Comparison of ENCODE assay signal across 1 cellular context in the genomic region with DNA sequence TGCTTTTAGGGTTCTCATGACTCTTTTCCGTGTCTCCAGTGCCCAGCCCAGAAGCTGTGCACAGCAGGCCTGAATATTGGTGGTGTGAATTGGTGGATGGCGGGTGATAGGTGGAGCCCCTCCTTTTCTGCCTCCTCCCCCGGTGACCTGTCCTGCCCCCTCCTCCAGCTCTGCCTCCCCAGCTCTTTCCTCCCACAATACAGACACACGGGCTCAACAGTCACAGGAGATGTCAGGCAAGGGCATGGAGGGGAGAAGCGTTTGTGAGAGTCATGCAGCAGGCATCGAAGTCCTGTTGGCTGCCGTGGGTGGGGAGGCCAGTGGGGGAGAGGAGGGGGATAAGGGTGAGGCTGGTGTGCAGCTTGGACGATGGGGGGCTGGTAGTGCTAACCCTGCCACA.
TF ChIP-seq lines count a peak whose summit lies in the region.

No MANE protein-coding gene starts in this region.

TF ChIP-seq in SK-N-SH treated with all-trans-retinoic acid at 6 μM for 48 hours, 23 proteins besides CTCF, POLR2A, EP300 and RAD21 (continued from another document):
- TF ChIP-seq ZC3H10 (CRISPR knock-in tag; IDR thresholded peaks at IDR 0.05) (no peak), ARNTL (CRISPR knock-in tag; IDR thresholded peaks at IDR 0.05; ENCODE audit: borderline replicate concordance, low read depth) (no peak), ISL1 (CRISPR knock-in tag; IDR thresholded peaks at IDR 0.05) (no peak), ZFP30 (CRISPR knock-in tag; IDR thresholded peaks at IDR 0.05) (no peak), TCF4 (CRISPR knock-in tag; IDR thresholded peaks at IDR 0.05; ENCODE audit: borderline replicate concordance) (no peak), OSR1 (CRISPR knock-in tag; IDR thresholded peaks at IDR 0.05) (no peak), GLIS3 (CRISPR knock-in tag; IDR thresholded peaks at IDR 0.05) (no peak), RARB (CRISPR knock-in tag; IDR thresholded peaks at IDR 0.05) (no peak)
- TF ChIP-seq, protein P1, sequence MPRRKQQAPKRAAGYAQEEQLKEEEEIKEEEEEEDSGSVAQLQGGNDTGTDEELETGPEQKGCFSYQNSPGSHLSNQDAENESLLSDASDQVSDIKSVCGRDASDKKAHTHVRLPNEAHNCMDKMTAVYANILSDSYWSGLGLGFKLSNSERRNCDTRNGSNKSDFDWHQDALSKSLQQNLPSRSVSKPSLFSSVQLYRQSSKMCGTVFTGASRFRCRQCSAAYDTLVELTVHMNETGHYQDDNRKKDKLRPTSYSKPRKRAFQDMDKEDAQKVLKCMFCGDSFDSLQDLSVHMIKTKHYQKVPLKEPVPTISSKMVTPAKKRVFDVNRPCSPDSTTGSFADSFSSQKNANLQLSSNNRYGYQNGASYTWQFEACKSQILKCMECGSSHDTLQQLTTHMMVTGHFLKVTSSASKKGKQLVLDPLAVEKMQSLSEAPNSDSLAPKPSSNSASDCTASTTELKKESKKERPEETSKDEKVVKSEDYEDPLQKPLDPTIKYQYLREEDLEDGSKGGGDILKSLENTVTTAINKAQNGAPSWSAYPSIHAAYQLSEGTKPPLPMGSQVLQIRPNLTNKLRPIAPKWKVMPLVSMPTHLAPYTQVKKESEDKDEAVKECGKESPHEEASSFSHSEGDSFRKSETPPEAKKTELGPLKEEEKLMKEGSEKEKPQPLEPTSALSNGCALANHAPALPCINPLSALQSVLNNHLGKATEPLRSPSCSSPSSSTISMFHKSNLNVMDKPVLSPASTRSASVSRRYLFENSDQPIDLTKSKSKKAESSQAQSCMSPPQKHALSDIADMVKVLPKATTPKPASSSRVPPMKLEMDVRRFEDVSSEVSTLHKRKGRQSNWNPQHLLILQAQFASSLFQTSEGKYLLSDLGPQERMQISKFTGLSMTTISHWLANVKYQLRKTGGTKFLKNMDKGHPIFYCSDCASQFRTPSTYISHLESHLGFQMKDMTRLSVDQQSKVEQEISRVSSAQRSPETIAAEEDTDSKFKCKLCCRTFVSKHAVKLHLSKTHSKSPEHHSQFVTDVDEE (CRISPR knock-in tag; IDR thresholded peaks at IDR 0.05), result no peak
- TF ChIP-seq, protein P2, sequence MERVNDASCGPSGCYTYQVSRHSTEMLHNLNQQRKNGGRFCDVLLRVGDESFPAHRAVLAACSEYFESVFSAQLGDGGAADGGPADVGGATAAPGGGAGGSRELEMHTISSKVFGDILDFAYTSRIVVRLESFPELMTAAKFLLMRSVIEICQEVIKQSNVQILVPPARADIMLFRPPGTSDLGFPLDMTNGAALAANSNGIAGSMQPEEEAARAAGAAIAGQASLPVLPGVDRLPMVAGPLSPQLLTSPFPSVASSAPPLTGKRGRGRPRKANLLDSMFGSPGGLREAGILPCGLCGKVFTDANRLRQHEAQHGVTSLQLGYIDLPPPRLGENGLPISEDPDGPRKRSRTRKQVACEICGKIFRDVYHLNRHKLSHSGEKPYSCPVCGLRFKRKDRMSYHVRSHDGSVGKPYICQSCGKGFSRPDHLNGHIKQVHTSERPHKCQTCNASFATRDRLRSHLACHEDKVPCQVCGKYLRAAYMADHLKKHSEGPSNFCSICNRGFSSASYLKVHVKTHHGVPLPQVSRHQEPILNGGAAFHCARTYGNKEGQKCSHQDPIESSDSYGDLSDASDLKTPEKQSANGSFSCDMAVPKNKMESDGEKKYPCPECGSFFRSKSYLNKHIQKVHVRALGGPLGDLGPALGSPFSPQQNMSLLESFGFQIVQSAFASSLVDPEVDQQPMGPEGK (CRISPR knock-in tag; IDR thresholded peaks at IDR 0.05; ENCODE audit: borderline replicate concordance), result no peak
- TF ChIP-seq, protein P3, sequence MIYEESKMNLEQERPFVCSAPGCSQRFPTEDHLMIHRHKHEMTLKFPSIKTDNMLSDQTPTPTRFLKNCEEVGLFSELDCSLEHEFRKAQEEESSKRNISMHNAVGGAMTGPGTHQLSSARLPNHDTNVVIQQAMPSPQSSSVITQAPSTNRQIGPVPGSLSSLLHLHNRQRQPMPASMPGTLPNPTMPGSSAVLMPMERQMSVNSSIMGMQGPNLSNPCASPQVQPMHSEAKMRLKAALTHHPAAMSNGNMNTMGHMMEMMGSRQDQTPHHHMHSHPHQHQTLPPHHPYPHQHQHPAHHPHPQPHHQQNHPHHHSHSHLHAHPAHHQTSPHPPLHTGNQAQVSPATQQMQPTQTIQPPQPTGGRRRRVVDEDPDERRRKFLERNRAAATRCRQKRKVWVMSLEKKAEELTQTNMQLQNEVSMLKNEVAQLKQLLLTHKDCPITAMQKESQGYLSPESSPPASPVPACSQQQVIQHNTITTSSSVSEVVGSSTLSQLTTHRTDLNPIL (CRISPR knock-in tag; IDR thresholded peaks at IDR 0.05; ENCODE audit: low read depth), result no peak
